In the genomic region with DNA sequence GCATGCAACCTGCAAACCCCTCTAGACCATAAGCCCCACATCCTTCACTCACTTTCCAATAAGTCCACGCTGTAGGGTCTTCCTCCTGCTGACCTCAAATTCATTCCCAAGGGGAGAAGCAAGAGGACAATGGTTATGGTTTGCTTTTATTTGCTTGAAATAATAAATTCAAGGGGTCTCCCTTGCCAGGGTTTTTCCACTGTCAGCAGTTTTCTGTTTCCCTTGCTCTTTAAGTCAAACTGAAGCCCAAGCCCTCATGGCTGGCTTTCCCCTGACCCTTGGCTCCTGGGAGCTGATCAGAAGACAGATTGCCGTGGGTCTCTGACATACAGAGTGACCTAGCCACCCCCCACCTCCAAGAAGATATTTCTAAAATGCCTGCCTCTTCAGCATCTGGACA, we compare ENCODE assay signal across 1 cellular context.
TF ChIP-seq lines count a peak whose summit lies in the region.

No MANE protein-coding gene starts in this region.

TF ChIP-seq in HepG2, 621 proteins besides CTCF, POLR2A, EP300 and RAD21 (continued from another document):
- TF ChIP-seq PRDM15 (CRISPR knock-in tag; IDR thresholded peaks at IDR 0.05) (no peak), KDM3A (CRISPR knock-in tag; IDR thresholded peaks at IDR 0.05; ENCODE audit: low read depth) (no peak), TAF15 (IDR thresholded peaks at IDR 0.05; ENCODE audit: low read depth, low read length, poor library complexity, severe bottlenecking) (no peak), TEAD2 (CRISPR knock-in tag; IDR thresholded peaks at IDR 0.05) (no peak), ZNF383 (CRISPR knock-in tag; IDR thresholded peaks at IDR 0.05; ENCODE audit: borderline replicate concordance) (no peak), AKNA (CRISPR knock-in tag; IDR thresholded peaks at IDR 0.05; ENCODE audit: borderline replicate concordance) (no peak), ZNF558 (CRISPR knock-in tag; IDR thresholded peaks at IDR 0.05; ENCODE audit: borderline replicate concordance) (no peak), ZNF879 (CRISPR knock-in tag; IDR thresholded peaks at IDR 0.05) (no peak), ZNF33A (CRISPR knock-in tag; IDR thresholded peaks at IDR 0.05; ENCODE audit: borderline replicate concordance) (no peak), MAFK (conservative IDR thresholded peaks at IDR 0.05 in 1 of 2, IDR thresholded peaks at IDR 0.05 in 1 of 2; ENCODE audit: low read length in 2 of 2) (peak; percentile 79 to 91), ZNF460 (CRISPR knock-in tag; IDR thresholded peaks at IDR 0.05; ENCODE audit: borderline replicate concordance) (no peak), ZNF816 (CRISPR knock-in tag; IDR thresholded peaks at IDR 0.05; ENCODE audit: borderline replicate concordance) (no peak), ZNF660 (CRISPR knock-in tag; IDR thresholded peaks at IDR 0.05; ENCODE audit: borderline replicate concordance, low read depth) (no peak)
